ENCODE assay signal across 26 cellular contexts in the genomic region with DNA sequence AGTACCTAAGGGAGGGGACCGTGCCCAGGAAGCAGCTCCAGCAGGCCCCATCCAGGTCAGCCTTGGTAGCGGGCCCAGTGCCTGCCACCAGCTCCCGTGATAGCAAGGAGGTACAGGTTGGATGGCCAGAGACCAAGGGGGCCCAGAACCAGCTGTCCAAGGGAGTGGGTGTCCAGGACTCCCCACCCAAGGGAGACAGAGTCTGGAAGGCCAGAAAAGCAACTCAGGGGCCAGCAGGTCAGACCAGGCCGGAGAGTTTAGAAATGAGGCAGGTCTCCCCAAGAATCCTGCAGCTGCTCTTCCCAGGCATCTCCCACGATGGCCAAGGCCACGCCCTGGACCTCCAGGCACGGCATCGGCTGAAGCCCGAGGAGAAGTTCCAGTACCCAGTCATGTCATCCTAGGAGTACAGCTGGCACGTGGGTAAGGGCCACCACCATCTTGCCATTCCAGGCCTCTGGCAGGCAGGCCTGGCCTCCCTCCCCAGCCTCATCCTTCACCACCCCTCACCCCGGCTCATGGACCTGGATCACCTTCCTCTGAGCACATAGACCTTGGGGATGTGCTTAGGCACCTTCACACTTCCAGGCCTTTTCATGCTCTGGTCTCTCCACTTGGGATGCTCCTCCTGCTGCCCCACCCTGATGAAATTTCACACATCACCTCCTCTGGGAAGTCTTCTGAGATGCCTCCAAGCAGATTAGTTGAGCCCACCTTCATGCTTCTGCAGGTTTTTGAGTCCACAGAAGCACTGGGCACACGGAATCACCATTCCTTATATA. TPM values are rescaled to one million over a fixed set of nuclear protein-coding genes. Genes with fewer than 3 reads are reported as not detected.
"Had no signal": no experiment of that assay in that cellular context is flagged by ENCODE, and none has a peak within 500 bp of the region (broad histone marks: within the 10 kb centered on the region; RNA-seq: fewer than 3 reads in every experiment).

No MANE protein-coding gene starts in this region.

- H3K4me3 ChIP-seq: breast epithelium, SJCRH30 had no signal

- H3K36me3 ChIP-seq: breast epithelium, SJCRH30 had no signal

- ATAC-seq: activated CD8-positive, alpha-beta memory T cell treated with anti-CD3 and anti-CD28 coated beads, Interleukin-2, amount 10 ng/mL, durations not matched to agents 7 days and 5 days; Panc1; Right ventricle myocardium inferior had no signal

- H3K9me3 Mint-ChIP-seq: activated B cell treated with CpG ODN at 0.5 μM for 24 hours; activated CD4-positive, alpha-beta T cell treated with anti-CD3 and anti-CD28 coated beads, Interleukin-2, amount 10 ng/mL, durations not matched to agents 24 days and 14 days; activated naive CD4-positive, alpha-beta T cell treated with anti-CD3 and anti-CD28 coated beads, Interleukin-2, amount 50 U/mL, for 24 hours; activated T-cell treated with anti-CD3 and anti-CD28 coated beads, Interleukin-2, amount 50 U/mL, for 24 hours; activated T-helper 1 cell treated with anti-CD3 and anti-CD28 coated beads, Interleukin-12 subunit alpha, Interleukin-12 subunit beta, Interleukin-2, Interleukin-4 antibody, amounts not matched to agents 30 ng/mL and 10 ng/mL and 1 ng/mL, durations not matched to agents 14 hours and 24 hours and 36 hours; T-helper 1 cell treated with Interleukin-12 subunit alpha and Interleukin-12 subunit beta and Interleukin-4 antibody, amounts not matched to agents 30 μg/mL and 1 μg/mL, for 36 hours had no signal

- H3K27me3 Mint-ChIP-seq: activated B cell treated with CpG ODN at 0.5 μM for 24 hours; activated naive CD4-positive, alpha-beta T cell treated with anti-CD3 and anti-CD28 coated beads, Interleukin-2, amount 50 U/mL, for 24 hours had no signal

- DNase-seq: activated B cell treated with CpG ODN at 0.5 μM for 24 hours; activated CD4-positive, alpha-beta T cell treated with anti-CD3 and anti-CD28 coated beads for 1 hour; activated CD4-positive, alpha-beta T cell treated with anti-CD3 and anti-CD28 coated beads, Interleukin-2, amount 10 ng/mL, durations not matched to agents 24 days and 14 days; activated CD4-positive, alpha-beta T cell treated with anti-CD3 and anti-CD28 coated beads, Interleukin-2, amount 50 U/mL, for 48 hours; activated CD8-positive, alpha-beta memory T cell treated with anti-CD3 and anti-CD28 coated beads, Interleukin-2, amount 10 ng/mL, durations not matched to agents 7 days and 5 days; activated effector memory CD4-positive, alpha-beta T cell treated with Interleukin-2 at 50 U/mL for 16 hours; activated naive CD4-positive, alpha-beta T cell; activated T-cell treated with anti-CD3 and anti-CD28 coated beads, Interleukin-2, amount 50 U/mL, for 24 hours; Karpas-422; MM.1S; NCI-H1105; NCI-H1436; NCI-H187; NCI-H2081; NCI-H526 treated with DMSO at 0.1 percent for 48 hours; NCI-H82; RPMI8226; SJCRH30; T-helper 9 cell had no signal

- H3K4me1 ChIP-seq: SJCRH30 had no signal

- H3K27me3 ChIP-seq: breast epithelium, SJCRH30 had no signal

- H3K27ac ChIP-seq: breast epithelium, SJCRH30 had no signal

- H3K27ac Mint-ChIP-seq: activated B cell treated with CpG ODN at 0.5 μM for 24 hours; activated CD4-positive, alpha-beta T cell treated with anti-CD3 and anti-CD28 coated beads, Interleukin-2, amount 10 ng/mL, durations not matched to agents 24 days and 14 days; activated CD8-positive, alpha-beta memory T cell treated with anti-CD3 and anti-CD28 coated beads, Interleukin-2, amount 10 ng/mL, durations not matched to agents 7 days and 5 days; activated naive CD4-positive, alpha-beta T cell treated with anti-CD3 and anti-CD28 coated beads, Interleukin-2, amount 50 U/mL, for 24 hours; activated T-cell treated with anti-CD3 and anti-CD28 coated beads, Interleukin-2, amount 50 U/mL, for 24 hours; activated T-helper 1 cell treated with anti-CD3 and anti-CD28 coated beads, Interleukin-12 subunit alpha, Interleukin-12 subunit beta, Interleukin-2, Interleukin-4 antibody, amounts not matched to agents 30 ng/mL and 10 ng/mL and 1 ng/mL, durations not matched to agents 14 hours and 24 hours and 36 hours; T-helper 1 cell treated with Interleukin-12 subunit alpha and Interleukin-12 subunit beta and Interleukin-4 antibody, amounts not matched to agents 30 μg/mL and 1 μg/mL, for 36 hours had no signal

- H3K4me3 Mint-ChIP-seq: activated B cell treated with CpG ODN at 0.5 μM for 24 hours; activated CD4-positive, alpha-beta T cell treated with anti-CD3 and anti-CD28 coated beads, Interleukin-2, amount 10 ng/mL, durations not matched to agents 24 days and 14 days; activated CD8-positive, alpha-beta memory T cell treated with anti-CD3 and anti-CD28 coated beads, Interleukin-2, amount 10 ng/mL, durations not matched to agents 7 days and 5 days; activated naive CD4-positive, alpha-beta T cell treated with anti-CD3 and anti-CD28 coated beads, Interleukin-2, amount 50 U/mL, for 24 hours; activated T-cell treated with anti-CD3 and anti-CD28 coated beads, Interleukin-2, amount 50 U/mL, for 24 hours; activated T-helper 1 cell treated with anti-CD3 and anti-CD28 coated beads, Interleukin-12 subunit alpha, Interleukin-12 subunit beta, Interleukin-2, Interleukin-4 antibody, amounts not matched to agents 30 ng/mL and 10 ng/mL and 1 ng/mL, durations not matched to agents 14 hours and 24 hours and 36 hours; T-helper 1 cell treated with Interleukin-12 subunit alpha and Interleukin-12 subunit beta and Interleukin-4 antibody, amounts not matched to agents 30 μg/mL and 1 μg/mL, for 36 hours had no signal

- H3K36me3 Mint-ChIP-seq: activated CD8-positive, alpha-beta memory T cell treated with anti-CD3 and anti-CD28 coated beads, Interleukin-2, amount 10 ng/mL, durations not matched to agents 7 days and 5 days; activated naive CD4-positive, alpha-beta T cell treated with anti-CD3 and anti-CD28 coated beads, Interleukin-2, amount 50 U/mL, for 24 hours had no signal

- H3K9me3 ChIP-seq: breast epithelium, SJCRH30 had no signal

RNA-seq across cellular contexts. Expression of gene DNASE1L3, which starts 30.5 kb away (rescaled TPM):
- total RNA-seq: activated CD4-positive, alpha-beta T cell treated with anti-CD3 and anti-CD28 coated beads, Interleukin-2, amount 10 ng/mL, durations not matched to agents 24 days and 14 days; activated CD8-positive, alpha-beta memory T cell treated with anti-CD3 and anti-CD28 coated beads, Interleukin-2, amount 10 ng/mL, durations not matched to agents 7 days and 5 days; activated T-helper 1 cell treated with anti-CD3 and anti-CD28 coated beads, Interleukin-12 subunit alpha, Interleukin-12 subunit beta, Interleukin-2, Interleukin-4 antibody, amounts not matched to agents 30 ng/mL and 10 ng/mL and 1 ng/mL, durations not matched to agents 14 hours and 24 hours and 36 hours; NCI-H460; SJCRH30 had no signal
